13 cellular contexts compared by ENCODE assay signal in the genomic region with DNA sequence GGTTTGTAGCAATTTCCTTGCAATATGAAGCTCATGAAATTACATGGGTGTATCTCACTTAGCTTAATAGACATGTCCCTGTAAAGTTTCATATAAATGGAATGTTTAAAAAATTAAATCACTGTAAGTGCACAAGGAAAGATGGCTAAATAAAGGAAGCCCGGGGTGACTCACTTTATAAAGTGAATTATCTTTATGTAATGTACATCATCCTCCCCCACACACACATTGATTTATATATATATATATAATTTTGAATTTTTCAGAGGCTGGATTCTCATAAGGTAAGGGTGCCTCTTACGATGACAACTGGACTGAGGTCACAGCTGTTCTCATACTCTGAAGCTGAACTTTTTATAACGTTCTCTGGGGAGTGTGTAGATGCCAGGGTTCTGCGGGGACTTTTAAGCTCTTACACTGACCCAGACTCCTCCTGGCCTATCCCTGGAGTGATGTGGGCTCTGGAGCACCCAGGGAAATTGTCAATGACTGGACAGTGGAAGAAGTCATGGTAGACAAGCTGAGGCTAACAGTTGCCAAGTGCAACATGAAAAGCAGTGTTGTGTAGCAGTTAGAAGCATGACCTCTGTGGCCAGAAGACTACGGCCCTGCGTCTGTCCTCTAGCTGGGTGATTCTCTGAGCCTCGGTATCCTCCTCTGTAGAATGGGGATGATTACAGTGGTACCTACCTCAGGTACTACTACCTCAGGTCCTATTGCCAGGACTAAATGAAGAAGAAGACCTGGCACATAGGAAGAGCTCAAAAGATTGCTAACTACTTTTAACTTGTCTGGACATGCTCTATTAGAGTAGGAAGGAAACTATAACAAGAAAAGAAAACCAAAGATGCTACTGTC.
A peak's percentile ranks its signal among the peaks of the same experiment; 100 is the strongest.
DNase-seq lines count a peak whose midpoint lies in the region; ATAC-seq and TF ChIP-seq lines count a peak whose summit lies in the region.
"Had no signal": no experiment of that assay in that cellular context is flagged by ENCODE, and none has a peak within 500 bp of the region (broad histone marks: within the 10 kb centered on the region; RNA-seq: fewer than 3 reads in every experiment).

No MANE protein-coding gene starts in this region.

- H3K36me3 Mint-ChIP-seq in HFFc6 (ENCODE audit: low read depth), result no peaks in the 10 kb centered on the region
- no peaks in the 10 kb centered on the region for H3K36me3 Mint-ChIP-seq in WTC11
- H3K36me3 Mint-ChIP-seq: activated CD4-positive, alpha-beta memory T cell treated with anti-CD3 and anti-CD28 coated beads for 36 hours had no signal

- 70 to 89% (median 75%) methylated on average over 7 of the region's 7 CpGs for WGBS in spleen, 5 donors

- H3K4me3 ChIP-seq in breast epithelium (no peak overlapping the region), spleen (no peak overlapping the region)

- peak overlapping the region; percentile 98 for H3K27ac Mint-ChIP-seq in HFFc6
- H3K27ac Mint-ChIP-seq in WTC11, result no peak overlapping the region
- H3K27ac Mint-ChIP-seq: activated CD4-positive, alpha-beta memory T cell treated with anti-CD3 and anti-CD28 coated beads for 36 hours; activated naive CD4-positive, alpha-beta T cell treated with anti-CD3 and anti-CD28 coated beads, Interleukin-2, amount 50 U/mL, for 72 hours had no signal

- H3K36me3 ChIP-seq in breast epithelium (no peaks in the 10 kb centered on the region), spleen (no peaks in the 10 kb centered on the region)

- no peaks in the 10 kb centered on the region for H3K4me1 ChIP-seq in breast epithelium
- peaks cover 0 to 38% (median 26%) of the 10 kb centered on the region in 6 donors for H3K4me1 ChIP-seq in spleen

- H3K27me3 ChIP-seq in breast epithelium, result no peaks in the 10 kb centered on the region
- no peaks in the 10 kb centered on the region for H3K27me3 ChIP-seq in spleen (replicated peaks in 1 of 7)

- no peaks in the 10 kb centered on the region for H3K9me3 Mint-ChIP-seq in HFFc6
- no peaks in the 10 kb centered on the region for H3K9me3 Mint-ChIP-seq in WTC11
- H3K9me3 Mint-ChIP-seq: activated CD4-positive, alpha-beta memory T cell treated with anti-CD3 and anti-CD28 coated beads for 36 hours; T-helper 1 cell treated with Interleukin-12 subunit alpha and Interleukin-12 subunit beta and Interleukin-4 antibody, amounts not matched to agents 30 μg/mL and 1 μg/mL, for 36 hours had no signal

- TF ChIP-seq POLR2A in breast epithelium (IDR thresholded peaks at IDR 0.05), result no peak
- no peak for TF ChIP-seq POLR2A in spleen (IDR thresholded peaks at IDR 0.05)

- ATAC-seq in WTC11, result no peak
- ATAC-seq in left colon, result no peak

- H3K4me1 Mint-ChIP-seq in HFFc6 (ENCODE audit: low read depth) (peaks cover 71% of the 10 kb centered on the region), WTC11 (peaks cover 22% of the 10 kb centered on the region)

- H3K9me3 ChIP-seq in breast epithelium (no peaks in the 10 kb centered on the region), spleen (no peaks in the 10 kb centered on the region)

- POLR2A ChIA-PET in WTC11 (lab: Charles Lee), result no interaction called here

- H3K4me3 Mint-ChIP-seq in HFFc6, result peak overlapping the region; percentile 66
- H3K4me3 Mint-ChIP-seq in WTC11, result no peak overlapping the region
- H3K4me3 Mint-ChIP-seq: activated CD4-positive, alpha-beta memory T cell treated with anti-CD3 and anti-CD28 coated beads for 36 hours; T-helper 1 cell treated with Interleukin-12 subunit alpha and Interleukin-12 subunit beta and Interleukin-4 antibody, amounts not matched to agents 30 μg/mL and 1 μg/mL, for 36 hours had no signal

- no peak for TF ChIP-seq CTCF in HFFc6 (IDR thresholded peaks at IDR 0.05)
- no peak for TF ChIP-seq CTCF in breast epithelium (IDR thresholded peaks at IDR 0.05)
- TF ChIP-seq CTCF in spleen (IDR thresholded peaks at IDR 0.05 in 8 of 11, conservative IDR thresholded peaks at IDR 0.05 in 3 of 11), result no peak
- no peak for TF ChIP-seq CTCF in WTC11 (IDR thresholded peaks at IDR 0.05)

- intact Hi-C loops in breast epithelium (cut with DNase I; ENCODE audit: low total_unique reads) (no loop called here), spleen (cut with DNase I; ENCODE audit: low total_unique reads) (loop anchor here (10.0 kb wide), 1 partner anchor 128 kb away; no protein-coding TSS in a partner anchor), left colon (cut with DNase I, micrococcal nuclease) (no loop called here)

- peak overlapping the region; percentile 12 to 66 for H3K27ac ChIP-seq in breast epithelium
- peak overlapping the region; percentile 51 to 90 (median 80) for H3K27ac ChIP-seq in spleen

- CTCF ChIA-PET in WTC11 (lab: Charles Lee), result interaction anchor here (1.5 kb wide), 1 partner anchor 22 kb away, joined by 4 read pairs; no protein-coding TSS in a partner anchor

- DNase-seq in HFFc6 (no peak), breast epithelium (ENCODE audit: low spot score in 2 of 2) (no peak), iris pigment epithelial cell (ENCODE audit: low read depth) (peak; percentile 61), spleen (no peak), WTC11 (ENCODE audit: low spot score) (no peak), T-helper 2 cell (no peak), DMS79 (lab: John Stamatoyannopoulos, UW) (no peak), left colon (no peak)
- DNase-seq: activated CD4-positive, alpha-beta memory T cell treated with anti-CD3 and anti-CD28 coated beads for 36 hours; erythroblast; NK-92 treated with Interleukin-12 subunit alpha and Interleukin-12 subunit beta, amount 100 ng/mL, for 24 hours had no signal

- H3K27me3 Mint-ChIP-seq in HFFc6 (ENCODE audit: insufficient read depth) (peaks cover 1% of the 10 kb centered on the region; the same call in 1 of the 2 replicates), WTC11 (ENCODE audit: low read depth) (no peaks in the 10 kb centered on the region; the same call in 1 of the 2 replicates)
- H3K27me3 Mint-ChIP-seq: activated CD4-positive, alpha-beta memory T cell treated with anti-CD3 and anti-CD28 coated beads for 36 hours had no signal

TF ChIP-seq in WTC11, 78 proteins besides CTCF, POLR2A, EP300 and RAD21 (continues in another document):
- TF ChIP-seq ZNF263 (CRISPR knock-in tag; IDR thresholded peaks at IDR 0.05; ENCODE audit: low read depth) (no peak), ZNF121 (CRISPR knock-in tag; IDR thresholded peaks at IDR 0.05) (no peak), AR (CRISPR knock-in tag; IDR thresholded peaks at IDR 0.05) (no peak), KAT7 (CRISPR knock-in tag; IDR thresholded peaks at IDR 0.05; ENCODE audit: borderline replicate concordance) (no peak), GABPB1 (CRISPR knock-in tag; IDR thresholded peaks at IDR 0.05) (no peak), ETV6 (CRISPR knock-in tag; IDR thresholded peaks at IDR 0.05) (no peak), ZNF423 (CRISPR knock-in tag; IDR thresholded peaks at IDR 0.05) (no peak)
- TF ChIP-seq, protein P1, sequence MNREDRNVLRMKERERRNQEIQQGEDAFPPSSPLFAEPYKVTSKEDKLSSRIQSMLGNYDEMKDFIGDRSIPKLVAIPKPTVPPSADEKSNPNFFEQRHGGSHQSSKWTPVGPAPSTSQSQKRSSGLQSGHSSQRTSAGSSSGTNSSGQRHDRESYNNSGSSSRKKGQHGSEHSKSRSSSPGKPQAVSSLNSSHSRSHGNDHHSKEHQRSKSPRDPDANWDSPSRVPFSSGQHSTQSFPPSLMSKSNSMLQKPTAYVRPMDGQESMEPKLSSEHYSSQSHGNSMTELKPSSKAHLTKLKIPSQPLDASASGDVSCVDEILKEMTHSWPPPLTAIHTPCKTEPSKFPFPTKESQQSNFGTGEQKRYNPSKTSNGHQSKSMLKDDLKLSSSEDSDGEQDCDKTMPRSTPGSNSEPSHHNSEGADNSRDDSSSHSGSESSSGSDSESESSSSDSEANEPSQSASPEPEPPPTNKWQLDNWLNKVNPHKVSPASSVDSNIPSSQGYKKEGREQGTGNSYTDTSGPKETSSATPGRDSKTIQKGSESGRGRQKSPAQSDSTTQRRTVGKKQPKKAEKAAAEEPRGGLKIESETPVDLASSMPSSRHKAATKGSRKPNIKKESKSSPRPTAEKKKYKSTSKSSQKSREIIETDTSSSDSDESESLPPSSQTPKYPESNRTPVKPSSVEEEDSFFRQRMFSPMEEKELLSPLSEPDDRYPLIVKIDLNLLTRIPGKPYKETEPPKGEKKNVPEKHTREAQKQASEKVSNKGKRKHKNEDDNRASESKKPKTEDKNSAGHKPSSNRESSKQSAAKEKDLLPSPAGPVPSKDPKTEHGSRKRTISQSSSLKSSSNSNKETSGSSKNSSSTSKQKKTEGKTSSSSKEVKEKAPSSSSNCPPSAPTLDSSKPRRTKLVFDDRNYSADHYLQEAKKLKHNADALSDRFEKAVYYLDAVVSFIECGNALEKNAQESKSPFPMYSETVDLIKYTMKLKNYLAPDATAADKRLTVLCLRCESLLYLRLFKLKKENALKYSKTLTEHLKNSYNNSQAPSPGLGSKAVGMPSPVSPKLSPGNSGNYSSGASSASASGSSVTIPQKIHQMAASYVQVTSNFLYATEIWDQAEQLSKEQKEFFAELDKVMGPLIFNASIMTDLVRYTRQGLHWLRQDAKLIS (CRISPR knock-in tag; IDR thresholded peaks at IDR 0.05; ENCODE audit: borderline replicate concordance), result no peak
- TF ChIP-seq, protein P2, sequence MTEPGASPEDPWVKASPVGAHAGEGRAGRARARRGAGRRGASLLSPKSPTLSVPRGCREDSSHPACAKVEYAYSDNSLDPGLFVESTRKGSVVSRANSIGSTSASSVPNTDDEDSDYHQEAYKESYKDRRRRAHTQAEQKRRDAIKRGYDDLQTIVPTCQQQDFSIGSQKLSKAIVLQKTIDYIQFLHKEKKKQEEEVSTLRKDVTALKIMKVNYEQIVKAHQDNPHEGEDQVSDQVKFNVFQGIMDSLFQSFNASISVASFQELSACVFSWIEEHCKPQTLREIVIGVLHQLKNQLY (CRISPR knock-in tag; IDR thresholded peaks at IDR 0.05), result no peak
